ENCODE assay signal across 1 cellular context in genomic region chr6:34953084-34954025, GRCh38.
TF ChIP-seq lines count a peak whose summit lies in the region.

No MANE protein-coding gene starts in this region.

TF ChIP-seq in HepG2, 621 proteins besides CTCF, POLR2A, EP300 and RAD21 (continued from another document and continues in another):
- no peak for TF ChIP-seq TRAFD1 (CRISPR knock-in tag; IDR thresholded peaks at IDR 0.05; ENCODE audit: borderline replicate concordance)
- TF ChIP-seq POGK (CRISPR knock-in tag; conservative IDR thresholded peaks at IDR 0.05): 0 out of 2 replicates have a peak, but pooled peaks have one; percentile 50
- TF ChIP-seq ZNF292 (CRISPR knock-in tag; IDR thresholded peaks at IDR 0.05; ENCODE audit: borderline replicate concordance, low read depth): peak; percentile 85; the same call in 1 of the 2 replicates
- peak; percentile 81 for TF ChIP-seq SMAD3 (CRISPR knock-in tag; IDR thresholded peaks at IDR 0.05)
- peak; percentile 56 for TF ChIP-seq SRF (IDR thresholded peaks at IDR 0.05; ENCODE audit: low read depth, low read length)
- no peak for TF ChIP-seq RNF2 (conservative IDR thresholded peaks at IDR 0.05; ENCODE audit: low read depth)
- TF ChIP-seq PCBP1 (IDR thresholded peaks at IDR 0.05; ENCODE audit: borderline replicate concordance, low read depth, low read length): no peak
- TF ChIP-seq ZNF17 (CRISPR knock-in tag; IDR thresholded peaks at IDR 0.05): no peak
- TF ChIP-seq UBTF (CRISPR knock-in tag; IDR thresholded peaks at IDR 0.05): no peak
- no peak for TF ChIP-seq SRSF4 (IDR thresholded peaks at IDR 0.05; ENCODE audit: low read depth, low read length, poor library complexity, severe bottlenecking)
- TF ChIP-seq CSRNP2 (CRISPR knock-in tag; conservative IDR thresholded peaks at IDR 0.05; ENCODE audit: low read depth): no peak
- no peak for TF ChIP-seq ZNF616 (CRISPR knock-in tag; IDR thresholded peaks at IDR 0.05; ENCODE audit: low read depth)
- TF ChIP-seq MEF2D (CRISPR knock-in tag; IDR thresholded peaks at IDR 0.05): peak; percentile 72
- 0 out of 2 replicates have a peak, but pooled peaks have one; percentile 66 for TF ChIP-seq HBP1 (CRISPR knock-in tag; IDR thresholded peaks at IDR 0.05; ENCODE audit: low read depth)
- TF ChIP-seq REST (IDR thresholded peaks at IDR 0.05; ENCODE audit: borderline replicate concordance in 1 of 2, low read depth in 1 of 2, low read length in 2 of 2): no peak
- peak; percentile 78 for TF ChIP-seq NCOA2 (CRISPR knock-in tag; IDR thresholded peaks at IDR 0.05)
- peak; percentile 14; the same call in 1 of the 2 replicates for TF ChIP-seq SMC3 (IDR thresholded peaks at IDR 0.05; ENCODE audit: low read length)
- no peak for TF ChIP-seq ZNF124 (CRISPR knock-in tag; IDR thresholded peaks at IDR 0.05)
- TF ChIP-seq THRA (CRISPR knock-in tag; IDR thresholded peaks at IDR 0.05; ENCODE audit: borderline replicate concordance): peak; percentile 67; the same call in 1 of the 2 replicates
- peak; percentile 75; the same call in 1 of the 2 replicates for TF ChIP-seq HIC2 (CRISPR knock-in tag; IDR thresholded peaks at IDR 0.05; ENCODE audit: low read depth)
- peak; percentile 98 for TF ChIP-seq ATF3 (CRISPR knock-in tag; IDR thresholded peaks at IDR 0.05)
- peak; percentile 77 for TF ChIP-seq RFX3 (CRISPR knock-in tag; IDR thresholded peaks at IDR 0.05)
- TF ChIP-seq ZMYM4 (CRISPR knock-in tag; IDR thresholded peaks at IDR 0.05): peak; percentile 72
- no peak for TF ChIP-seq TEAD2 (CRISPR knock-in tag; IDR thresholded peaks at IDR 0.05)
- 0 out of 2 replicates have a peak, but pooled peaks have one; percentile 21 for TF ChIP-seq TOPORS (CRISPR knock-in tag; IDR thresholded peaks at IDR 0.05)
- 0 out of 2 replicates have a peak, but pooled peaks have one; percentile 17 for TF ChIP-seq ZNF639 (CRISPR knock-in tag; conservative IDR thresholded peaks at IDR 0.05)
- no peak for TF ChIP-seq ZNF383 (CRISPR knock-in tag; IDR thresholded peaks at IDR 0.05; ENCODE audit: borderline replicate concordance)
- peak; percentile 55 for TF ChIP-seq TBL1XR1 (IDR thresholded peaks at IDR 0.05; ENCODE audit: borderline replicate concordance, low read length, partially characterized antibody)
- TF ChIP-seq KLF16 (CRISPR knock-in tag; IDR thresholded peaks at IDR 0.05): peak in 1 of 2 experiments; percentile 69; a peak in 1 of 4 replicates
- no peak for TF ChIP-seq POLR2AphosphoS5 (IDR thresholded peaks at IDR 0.05; ENCODE audit: low read depth, low read length)
- peak; percentile 80; the same call in 1 of the 2 replicates for TF ChIP-seq YEATS2 (CRISPR knock-in tag; IDR thresholded peaks at IDR 0.05; ENCODE audit: borderline replicate concordance)
- TF ChIP-seq ONECUT2 (CRISPR knock-in tag; IDR thresholded peaks at IDR 0.05): peak; percentile 75
- 0 out of 2 replicates have a peak, but pooled peaks have one; percentile 41 for TF ChIP-seq CCDC6 (CRISPR knock-in tag; IDR thresholded peaks at IDR 0.05)
- TF ChIP-seq CEBPG (CRISPR knock-in tag; IDR thresholded peaks at IDR 0.05): peak; percentile 93
- peak; percentile 80 for TF ChIP-seq FOXK2 (IDR thresholded peaks at IDR 0.05)
- TF ChIP-seq NONO (IDR thresholded peaks at IDR 0.05): no peak
- peak; percentile 52; the same call in 1 of the 2 replicates for TF ChIP-seq NONO (CRISPR knock-in tag; conservative IDR thresholded peaks at IDR 0.05)
- no peak for TF ChIP-seq SNAI1 (CRISPR knock-in tag; IDR thresholded peaks at IDR 0.05; ENCODE audit: borderline replicate concordance)
- peak; percentile 74; the same call in 1 of the 2 replicates for TF ChIP-seq PHF21A (CRISPR knock-in tag; IDR thresholded peaks at IDR 0.05)
- TF ChIP-seq SOX5 (CRISPR knock-in tag; IDR thresholded peaks at IDR 0.05; ENCODE audit: borderline replicate concordance): peak; percentile 93
- TF ChIP-seq HMGXB4 (CRISPR knock-in tag; IDR thresholded peaks at IDR 0.05; ENCODE audit: borderline replicate concordance in 1 of 2, low read depth in 1 of 2): peak in 1 of 2 experiments; percentile 47; a peak in 2 of 4 replicates
